Comparison of ENCODE assay signal across 33 cellular contexts in the genomic region with DNA sequence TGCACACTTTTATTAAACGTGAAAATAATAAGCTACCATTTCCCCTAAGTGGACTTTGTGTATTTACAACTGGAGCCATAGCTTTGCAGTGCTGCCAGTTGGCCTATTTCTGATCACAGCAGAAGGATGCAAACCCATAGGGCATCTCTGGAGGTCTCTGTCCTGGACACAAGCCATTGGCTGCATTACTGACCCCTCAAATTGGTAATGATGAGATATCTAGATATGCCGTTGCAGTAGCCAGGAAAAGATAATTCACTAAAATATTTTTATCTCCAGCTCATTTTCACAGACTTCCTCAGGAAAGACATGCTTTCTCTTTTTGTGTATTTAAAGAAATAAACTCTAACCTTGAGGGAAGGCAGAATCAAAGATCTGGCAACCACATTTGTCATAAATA.
DNase-seq lines count a peak whose midpoint lies in the region; ATAC-seq and TF ChIP-seq lines count a peak whose summit lies in the region.
"Had no signal": no experiment of that assay in that cellular context is flagged by ENCODE, and none has a peak within 500 bp of the region (broad histone marks: within the 10 kb centered on the region; RNA-seq: fewer than 3 reads in every experiment).

No MANE protein-coding gene starts in this region.

- H3K27me3 ChIP-seq in SK-N-SH (ENCODE audit: insufficient read depth) (no peaks in the 10 kb centered on the region), esophagus muscularis mucosa (no peaks in the 10 kb centered on the region), neural cell (ENCODE audit: insufficient read depth, low read depth, low read length) (no peaks in the 10 kb centered on the region)
- H3K27me3 ChIP-seq: BE2C; BLaER1; BLaER1 treated with 17β-estradiol and CSF1 and Interleukin-3, amounts not matched to agents 10 nM and 100 nM had no signal

- H3K4me3 ChIP-seq in SK-N-SH (ENCODE audit: low read depth in 2 of 2, low read length in 1 of 2) (no peak overlapping the region), esophagus muscularis mucosa (no peak overlapping the region), neural cell (ENCODE audit: low read length) (no peak overlapping the region)
- H3K4me3 ChIP-seq: A549; BLaER1; BLaER1 treated with 17β-estradiol and CSF1 and Interleukin-3, amounts not matched to agents 10 nM and 100 nM had no signal

- TF ChIP-seq POLR2A in esophagus muscularis mucosa (IDR thresholded peaks at IDR 0.05; ENCODE audit: low read depth), result no peak

- TF ChIP-seq EP300 in SK-N-SH (IDR thresholded peaks at IDR 0.05; ENCODE audit: borderline replicate concordance in 1 of 2, low read depth in 1 of 2, low read length in 1 of 2) (peak in 1 of 2 experiments; percentile 94; a peak in 2 of 4 replicates), esophagus muscularis mucosa (IDR thresholded peaks at IDR 0.05) (no peak), neural cell (conservative IDR thresholded peaks at IDR 0.05; ENCODE audit: poor library complexity, severe bottlenecking) (no peak)

- H2AFZ ChIP-seq in SK-N-SH (ENCODE audit: low read depth) (no peak overlapping the region), neural cell (ENCODE audit: low read depth, low read length) (no peak overlapping the region)

- TF ChIP-seq CTCF in SK-N-SH (IDR thresholded peaks at IDR 0.05), result no peak
- TF ChIP-seq CTCF in esophagus muscularis mucosa (IDR thresholded peaks at IDR 0.05), result no peak
- no peak for TF ChIP-seq CTCF in neural cell (IDR thresholded peaks at IDR 0.05; ENCODE audit: poor library complexity, severe bottlenecking)

- CTCF ChIA-PET in SK-N-SH (lab: Yijun Ruan, JAX), result interaction anchor here (0.5 to 2.4 kb wide), 7 partner anchors 9 to 263 kb away, joined by 3 to 22 read pairs (median 4); no protein-coding TSS in a partner anchor

- H3K9me2 ChIP-seq in SK-N-SH (no peaks in the 10 kb centered on the region), neural cell (ENCODE audit: insufficient read depth, low read length) (no peaks in the 10 kb centered on the region)

- H3K36me3 ChIP-seq in SK-N-SH (replicated peaks in 1 of 2; ENCODE audit: control insufficient read depth in 1 of 2, insufficient read depth in 2 of 2, low read length in 1 of 2) (no peaks in the 10 kb centered on the region), esophagus muscularis mucosa (no peaks in the 10 kb centered on the region), neural cell (ENCODE audit: insufficient read depth, low read length) (no peaks in the 10 kb centered on the region)
- H3K36me3 ChIP-seq: BE2C; BLaER1; BLaER1 treated with 17β-estradiol and CSF1 and Interleukin-3, amounts not matched to agents 10 nM and 100 nM had no signal

- no peaks in the 10 kb centered on the region for H3F3A ChIP-seq in SK-N-SH (replicated peaks; ENCODE audit: insufficient read depth)
- peaks cover 4% of the 10 kb centered on the region for H3F3A ChIP-seq in neural cell (ENCODE audit: insufficient read depth, low read length, poor library complexity, severe bottlenecking)

- H3K4me2 ChIP-seq in SK-N-SH (no peak overlapping the region), neural cell (ENCODE audit: low read length) (no peak overlapping the region)
- H3K4me2 ChIP-seq: A549; BLaER1; BLaER1 treated with 17β-estradiol and CSF1 and Interleukin-3, amounts not matched to agents 10 nM and 100 nM had no signal

- H3K9me3 ChIP-seq in SK-N-SH, result no peaks in the 10 kb centered on the region
- no peaks in the 10 kb centered on the region for H3K9me3 ChIP-seq in esophagus muscularis mucosa
- H3K9me3 ChIP-seq in neural cell (ENCODE audit: low read length), result no peaks in the 10 kb centered on the region
- H3K9me3 ChIP-seq: A549; BE2C; BLaER1; BLaER1 treated with 17β-estradiol and CSF1 and Interleukin-3, amounts not matched to agents 10 nM and 100 nM; Caco-2 had no signal

- H3K27ac ChIP-seq in SK-N-SH (ENCODE audit: low read depth in 2 of 2, low read length in 1 of 2) (peak overlapping the region in 1 of 2 experiments; percentile 86; a peak in 2 of 4 replicates), esophagus muscularis mucosa (replicated peaks in 1 of 4) (no peak overlapping the region), neural cell (ENCODE audit: low read length) (peak overlapping the region; percentile 7)
- H3K27ac ChIP-seq: 22Rv1; A549; BLaER1; BLaER1 treated with 17β-estradiol and CSF1 and Interleukin-3, amounts not matched to agents 10 nM and 100 nM; C4-2B had no signal

- TF ChIP-seq RAD21 in SK-N-SH (IDR thresholded peaks at IDR 0.05; ENCODE audit: low read length) (peak; percentile 44), neural cell (conservative IDR thresholded peaks at IDR 0.05) (no peak)

- WGBS in SK-N-SH (ENCODE audit: low lambda C conversion rate), result 7% methylated on average over 2 of the region's 2 CpGs
- WGBS in esophagus muscularis mucosa, result 71% methylated on average over 2 of the region's 2 CpGs

- ATAC-seq in SK-N-SH treated with all-trans-retinoic acid at 6 μM for 48 hours (no peak), HG02642 (IDR thresholded peaks at IDR 0.05; ENCODE audit: poor library complexity, unreplicated experiment) (no peak)
- ATAC-seq: A549; CD8-positive, alpha-beta T cell had no signal

- H4K20me1 ChIP-seq in SK-N-SH (ENCODE audit: insufficient read depth), result no peaks in the 10 kb centered on the region
- no peaks in the 10 kb centered on the region for H4K20me1 ChIP-seq in neural cell (ENCODE audit: insufficient read depth)
- H4K20me1 ChIP-seq: BLaER1; BLaER1 treated with 17β-estradiol and CSF1 and Interleukin-3, amounts not matched to agents 10 nM and 100 nM had no signal

- no peak overlapping the region for H3K9ac ChIP-seq in SK-N-SH
- no peak overlapping the region for H3K9ac ChIP-seq in neural cell (ENCODE audit: low read length)
- H3K9ac ChIP-seq: BLaER1; BLaER1 treated with 17β-estradiol and CSF1 and Interleukin-3, amounts not matched to agents 10 nM and 100 nM had no signal

- H3K4me1 ChIP-seq in SK-N-SH (ENCODE audit: control insufficient read depth in 1 of 2, insufficient read depth in 2 of 2, low read depth in 1 of 2, low read length in 1 of 2), result peaks cover 0 to 21% of the 10 kb centered on the region in 2 experiments; a peak in 2 of 4 replicates
- H3K4me1 ChIP-seq in esophagus muscularis mucosa, result peaks cover 0 to 4% (median 0%) of the 10 kb centered on the region in 4 donors
- H3K4me1 ChIP-seq: A549; BLaER1; BLaER1 treated with 17β-estradiol and CSF1 and Interleukin-3, amounts not matched to agents 10 nM and 100 nM had no signal

- DNase-seq in SK-N-SH, result no peak
- DNase-seq in esophagus muscularis mucosa (ENCODE audit: extremely low spot score), result peak; percentile 81
- no peak for DNase-seq in DMS114 treated with DMSO at 0.1 percent for 48 hours (lab: John Stamatoyannopoulos, UW; ENCODE audit: unreplicated experiment)
- no peak for DNase-seq in NCI-H2196 (lab: John Stamatoyannopoulos, UW; ENCODE audit: unreplicated experiment)
- no peak for DNase-seq in COLO668 (lab: John Stamatoyannopoulos, UW; ENCODE audit: unreplicated experiment)
- DNase-seq: 8988T; ACHN; AML-193; BE2C; C1 segment of cervical spinal cord; Caco-2; Calu3; CD4-positive, alpha-beta memory T cell; CD4-positive, alpha-beta T cell; CD4-positive, CD25-positive, alpha-beta regulatory T cell; CD8-positive, alpha-beta memory T cell; CD8-positive, alpha-beta T cell; COR-L47; DMS 273 treated with DMSO at 0.1 percent for 48 hours; DMS153; DMS53; DMS79; DMS79 treated with DMSO at 0.1 percent for 48 hours; DND-41; EL had no signal

- POLR2A ChIA-PET in SK-N-SH (lab: Yijun Ruan, JAX), result interaction anchor here (1.2 to 2.1 kb wide), 2 partner anchors 112 to 327 kb away, joined by 3 to 8 read pairs; no protein-coding TSS in a partner anchor

- intact Hi-C loops in esophagus muscularis mucosa (cut with DNase I), result no loop called here

- H3K79me2 ChIP-seq in SK-N-SH (ENCODE audit: insufficient read depth), result no peaks in the 10 kb centered on the region
- H3K79me2 ChIP-seq in neural cell (replicated peaks; ENCODE audit: insufficient read depth, low read length), result no peaks in the 10 kb centered on the region

TF ChIP-seq in SK-N-SH, 30 proteins besides CTCF, POLR2A, EP300 and RAD21:
- TF ChIP-seq FOSL2 (IDR thresholded peaks at IDR 0.05; ENCODE audit: borderline replicate concordance, low read depth), result no peak
- peak; percentile 81 for TF ChIP-seq GATA2 (CRISPR knock-in tag; IDR thresholded peaks at IDR 0.05)
- peak; percentile 76 for TF ChIP-seq RCOR1 (IDR thresholded peaks at IDR 0.05; ENCODE audit: low read length)
- TF ChIP-seq MXI1 (IDR thresholded peaks at IDR 0.05; ENCODE audit: low read depth, low read length), result no peak
- TF ChIP-seq FOXJ3 (CRISPR knock-in tag; IDR thresholded peaks at IDR 0.05), result 0 out of 2 replicates have a peak, but pooled peaks have one; percentile 42
- TF ChIP-seq CHD2 (IDR thresholded peaks at IDR 0.05; ENCODE audit: low read length, partially characterized antibody), result peak; percentile 73

TF ChIP-seq in SK-N-SH treated with all-trans-retinoic acid at 6 μM for 48 hours, 23 proteins besides CTCF, POLR2A, EP300 and RAD21 (continues in another document):
- TF ChIP-seq ZNF8 (CRISPR knock-in tag; IDR thresholded peaks at IDR 0.05), result no peak

TF ChIP-seq in neural cell, 6 proteins besides CTCF, POLR2A, EP300 and RAD21 (continues in another document):
- TF ChIP-seq TAF1 (IDR thresholded peaks at IDR 0.05; ENCODE audit: low read depth), result no peak
- no peak for TF ChIP-seq EZH2 (IDR thresholded peaks at IDR 0.05; ENCODE audit: borderline replicate concordance, insufficient read depth, low read length, poor library complexity, severe bottlenecking)
- TF ChIP-seq, protein P1, sequence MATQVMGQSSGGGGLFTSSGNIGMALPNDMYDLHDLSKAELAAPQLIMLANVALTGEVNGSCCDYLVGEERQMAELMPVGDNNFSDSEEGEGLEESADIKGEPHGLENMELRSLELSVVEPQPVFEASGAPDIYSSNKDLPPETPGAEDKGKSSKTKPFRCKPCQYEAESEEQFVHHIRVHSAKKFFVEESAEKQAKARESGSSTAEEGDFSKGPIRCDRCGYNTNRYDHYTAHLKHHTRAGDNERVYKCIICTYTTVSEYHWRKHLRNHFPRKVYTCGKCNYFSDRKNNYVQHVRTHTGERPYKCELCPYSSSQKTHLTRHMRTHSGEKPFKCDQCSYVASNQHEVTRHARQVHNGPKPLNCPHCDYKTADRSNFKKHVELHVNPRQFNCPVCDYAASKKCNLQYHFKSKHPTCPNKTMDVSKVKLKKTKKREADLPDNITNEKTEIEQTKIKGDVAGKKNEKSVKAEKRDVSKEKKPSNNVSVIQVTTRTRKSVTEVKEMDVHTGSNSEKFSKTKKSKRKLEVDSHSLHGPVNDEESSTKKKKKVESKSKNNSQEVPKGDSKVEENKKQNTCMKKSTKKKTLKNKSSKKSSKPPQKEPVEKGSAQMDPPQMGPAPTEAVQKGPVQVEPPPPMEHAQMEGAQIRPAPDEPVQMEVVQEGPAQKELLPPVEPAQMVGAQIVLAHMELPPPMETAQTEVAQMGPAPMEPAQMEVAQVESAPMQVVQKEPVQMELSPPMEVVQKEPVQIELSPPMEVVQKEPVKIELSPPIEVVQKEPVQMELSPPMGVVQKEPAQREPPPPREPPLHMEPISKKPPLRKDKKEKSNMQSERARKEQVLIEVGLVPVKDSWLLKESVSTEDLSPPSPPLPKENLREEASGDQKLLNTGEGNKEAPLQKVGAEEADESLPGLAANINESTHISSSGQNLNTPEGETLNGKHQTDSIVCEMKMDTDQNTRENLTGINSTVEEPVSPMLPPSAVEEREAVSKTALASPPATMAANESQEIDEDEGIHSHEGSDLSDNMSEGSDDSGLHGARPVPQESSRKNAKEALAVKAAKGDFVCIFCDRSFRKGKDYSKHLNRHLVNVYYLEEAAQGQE (IDR thresholded peaks at IDR 0.05; ENCODE audit: borderline replicate concordance), result no peak
